ENCODE assay signal across 8 cellular contexts in the genomic region with DNA sequence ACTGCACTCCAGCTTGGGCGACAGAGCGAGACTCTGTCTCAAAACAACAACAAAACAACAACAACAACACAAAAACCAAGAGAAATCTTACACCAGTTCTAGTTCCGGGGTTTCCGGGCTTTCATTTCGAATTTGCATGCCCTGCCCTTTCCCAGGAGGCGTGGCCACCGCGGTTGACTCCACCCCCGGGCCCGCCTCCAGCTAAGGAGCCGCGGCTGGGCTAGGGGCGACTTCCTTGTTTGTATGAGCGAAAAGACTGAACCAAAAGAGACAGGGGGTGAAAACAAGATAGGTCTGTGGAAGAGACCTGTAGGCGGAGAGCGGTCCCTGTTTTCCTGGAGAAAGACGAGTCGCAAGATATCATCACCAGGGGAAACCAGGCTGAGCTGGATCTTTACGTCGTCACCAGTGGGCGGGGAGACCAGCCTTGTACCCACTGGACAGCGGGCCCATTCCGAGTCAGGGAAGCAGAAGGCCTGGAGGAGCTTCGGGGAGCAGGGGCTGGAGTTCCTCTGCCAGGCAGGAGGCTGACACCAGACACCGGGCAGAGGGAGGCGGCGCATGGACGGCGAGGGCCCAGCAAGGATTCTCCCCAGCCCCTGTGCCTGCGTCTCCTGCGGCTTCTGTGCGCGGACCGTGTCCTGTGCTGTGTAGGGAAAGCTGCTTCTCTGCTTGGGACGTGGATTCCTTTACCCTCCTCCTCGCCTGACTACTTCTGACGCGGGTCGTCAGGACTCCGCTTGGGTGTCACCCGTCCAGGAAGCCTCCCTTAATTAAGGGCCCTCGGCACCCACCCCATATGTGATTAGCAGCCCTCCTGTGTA. TPM values are rescaled to one million over a fixed set of nuclear protein-coding genes. Genes with fewer than 3 reads are reported as not detected.
DNase-seq lines count a peak whose midpoint lies in the region; ATAC-seq and TF ChIP-seq lines count a peak whose summit lies in the region.

No MANE protein-coding gene starts in this region.

- H3K4me3 Mint-ChIP-seq in activated CD4-positive, alpha-beta T cell treated with anti-CD3 and anti-CD28 coated beads for 36 hours = peak overlapping the region; percentile 80
- peak overlapping the region; percentile 96 for H3K4me3 Mint-ChIP-seq in chondrocyte (ENCODE audit: unreplicated experiment)

- intact Hi-C loops in activated CD4-positive, alpha-beta T cell treated with anti-CD3 and anti-CD28 coated beads for 36 hours (cut with DNase I, micrococcal nuclease) = loop anchor here (1.0 to 5.0 kb wide), 9 partner anchors 10 to 390 kb away; a partner anchor contains a TSS

- H3K27ac Mint-ChIP-seq in activated CD4-positive, alpha-beta T cell treated with anti-CD3 and anti-CD28 coated beads for 36 hours = peak overlapping the region; percentile 98
- H3K27ac Mint-ChIP-seq in chondrocyte (ENCODE audit: unreplicated experiment) = peak overlapping the region; percentile 100

- no peak for TF ChIP-seq CTCF in chondrocyte (IDR thresholded peaks at IDR 0.05)

- H3K36me3 Mint-ChIP-seq in activated CD4-positive, alpha-beta T cell treated with anti-CD3 and anti-CD28 coated beads for 36 hours (ENCODE audit: low read depth) = no peaks in the 10 kb centered on the region
- H3K36me3 Mint-ChIP-seq in chondrocyte (ENCODE audit: low read depth) = no peaks in the 10 kb centered on the region

- in situ Hi-C loops in ACHN (cut with HindIII; ENCODE audit: low pct_ligation_motif_present, low pct_unique_long_range_greater_than_20kb, low sequenced_read_pairs) = no loop called here

- ATAC-seq in GM18907 (IDR thresholded peaks at IDR 0.05; ENCODE audit: unreplicated experiment) = peak; percentile 66
- ATAC-seq in HG03354 (IDR thresholded peaks at IDR 0.05; ENCODE audit: poor library complexity, severe bottlenecking, unreplicated experiment) = peak; percentile 77
- ATAC-seq in activated CD4-positive, alpha-beta T cell treated with anti-CD3 and anti-CD28 coated beads for 36 hours = peak; percentile 82

- peak; percentile 90 for DNase-seq in ACHN
- DNase-seq in NCI-H460 (ENCODE audit: extremely low read depth, low read depth) = peak; percentile 91
- peak; percentile 95 for DNase-seq in activated CD4-positive, alpha-beta T cell treated with anti-CD3 and anti-CD28 coated beads for 36 hours
- peak; percentile 96 for DNase-seq in chondrocyte (ENCODE audit: low spot score)
- DNase-seq in kidney tubule cell (ENCODE audit: low spot score) = peak; percentile 91
- peak; percentile 79 to 84 for DNase-seq in stimulated activated CD4-positive, alpha-beta T cell treated with anti-CD3 and anti-CD28 coated beads, Interleukin-1b, Interleukin-23, amount 100 ng/mL, for 1 hour (ENCODE audit: low read depth in 2 of 2)

- CTCF ChIA-PET in activated CD4-positive, alpha-beta T cell treated with anti-CD3 and anti-CD28 coated beads for 36 hours (lab: Charles Lee) = interaction anchor here (0.6 to 5.7 kb wide), 13 partner anchors 9 to 681 kb away, joined by 3 to 58 read pairs (median 3); a partner anchor contains a TSS

- POLR2A ChIA-PET in activated CD4-positive, alpha-beta T cell treated with anti-CD3 and anti-CD28 coated beads for 36 hours (lab: Charles Lee) = interaction anchor here (0.8 to 4.1 kb wide), 9 partner anchors 11 to 391 kb away, joined by 3 to 148 read pairs (median 9); a partner anchor contains a TSS

- no peaks in the 10 kb centered on the region for H3K9me3 Mint-ChIP-seq in activated CD4-positive, alpha-beta T cell treated with anti-CD3 and anti-CD28 coated beads for 36 hours (ENCODE audit: low read depth)
- H3K9me3 Mint-ChIP-seq in chondrocyte (ENCODE audit: low read depth) = no peaks in the 10 kb centered on the region

- no peaks in the 10 kb centered on the region for H3K27me3 Mint-ChIP-seq in activated CD4-positive, alpha-beta T cell treated with anti-CD3 and anti-CD28 coated beads for 36 hours
- no peaks in the 10 kb centered on the region for H3K27me3 Mint-ChIP-seq in chondrocyte (ENCODE audit: low read depth)

- peaks cover 16% of the 10 kb centered on the region for H3K4me1 Mint-ChIP-seq in activated CD4-positive, alpha-beta T cell treated with anti-CD3 and anti-CD28 coated beads for 36 hours
- H3K4me1 Mint-ChIP-seq in chondrocyte (ENCODE audit: low read depth) = peaks cover 21% of the 10 kb centered on the region

RNA-seq across cellular contexts. Expression of a gene that starts 10.4 kb away (rescaled TPM):
- total RNA-seq in NCI-H460 (2014; rRNA removed; shearing (Covaris generic)) = 84.7 and 89.8 TPM in 2 replicates
- polyA plus RNA-seq in NCI-H460 (2014; cell fraction: nucleus; rRNA removed) = 44.5 and 49.5 TPM in 2 replicates
- 1 to 10 TPM; 2.0 to 2.3 TPM for total RNA-seq in activated CD4-positive, alpha-beta T cell treated with anti-CD3 and anti-CD28 coated beads for 36 hours
- 33.8 to 38.0 TPM (median 37.5 TPM) in 3 replicates for total RNA-seq in chondrocyte

Comparison
In these comparisons a context has a peak if more than half of its experiments do, and no peak if none do; other contexts are left out.
1. Peak in every context shown above with its lines: DNase-seq and ATAC-seq.
2. RNA of a gene that starts 10.4 kb away (total RNA-seq): 84.7 to 89.8 TPM in NCI-H460 and 33.8 to 38.0 TPM in chondrocyte; 2.0 to 2.3 TPM in activated CD4-positive, alpha-beta T cell treated with anti-CD3 and anti-CD28 coated beads for 36 hours; every median in the first group is over 10 times any median in the second.